Comparison of ENCODE assay signal across 1 cellular context in genomic region chr12:65670775-65671174, GRCh38.
TF ChIP-seq lines count a peak whose summit lies in the region.

No MANE protein-coding gene starts in this region.

TF ChIP-seq in K562, 482 proteins besides CTCF, POLR2A, EP300 and RAD21 (continued from another document and continues in another):
- TF ChIP-seq PBX2 (CRISPR knock-in tag; IDR thresholded peaks at IDR 0.05; ENCODE audit: low read depth) (no peak), PBX2 (tag; conservative IDR thresholded peaks at IDR 0.05; ENCODE audit: low read depth) (no peak), DIDO1 (tag; IDR thresholded peaks at IDR 0.05; ENCODE audit: low read depth) (no peak), ZHX1 (conservative IDR thresholded peaks at IDR 0.05; ENCODE audit: low read length) (no peak), PKNOX1 (IDR thresholded peaks at IDR 0.05) (peak; percentile 14; the same call in 1 of the 2 replicates), ZNF518B (CRISPR knock-in tag; IDR thresholded peaks at IDR 0.05) (no peak), ZNF384 (IDR thresholded peaks at IDR 0.05; ENCODE audit: low read depth, low read length) (peak; percentile 62; the same call in 1 of the 2 replicates), BCL6 (CRISPR knock-in tag; IDR thresholded peaks at IDR 0.05) (no peak), NFE2 (IDR thresholded peaks at IDR 0.05; ENCODE audit: low read depth) (peak; percentile 71), FOXK1 (CRISPR knock-in tag; IDR thresholded peaks at IDR 0.05; ENCODE audit: borderline replicate concordance) (no peak), ZNF124 (CRISPR knock-in tag; IDR thresholded peaks at IDR 0.05) (no peak), ID3 (CRISPR knock-in tag; IDR thresholded peaks at IDR 0.05) (no peak), ID3 (tag; IDR thresholded peaks at IDR 0.05) (no peak), TAF1 (IDR thresholded peaks at IDR 0.05; ENCODE audit: control insufficient read depth, extremely low read depth, insufficient read depth, low read length, severe bottlenecking) (no peak), ZBTB33 (CRISPR knock-in tag; IDR thresholded peaks at IDR 0.05) (no peak), PTTG1 (tag; IDR thresholded peaks at IDR 0.05; ENCODE audit: low read depth) (no peak), SMARCC2 (IDR thresholded peaks at IDR 0.05; ENCODE audit: low read depth) (no peak), ZNF644 (tag; IDR thresholded peaks at IDR 0.05; ENCODE audit: low read depth) (no peak), ATF7 (IDR thresholded peaks at IDR 0.05) (no peak), ZNF253 (CRISPR knock-in tag; conservative IDR thresholded peaks at IDR 0.05) (no peak), RBM22 (IDR thresholded peaks at IDR 0.05; ENCODE audit: low read depth, low read length, poor library complexity, severe bottlenecking) (no peak), NR1H2 (CRISPR knock-in tag; IDR thresholded peaks at IDR 0.05) (no peak), RCOR1 (IDR thresholded peaks at IDR 0.05; ENCODE audit: borderline replicate concordance in 1 of 2, low read depth in 2 of 2, low read length in 2 of 2) (peak in 1 of 2 experiments; percentile 58; a peak in 1 of 4 replicates), CBFA2T3 (IDR thresholded peaks at IDR 0.05) (peak; percentile 56), TSHZ1 (CRISPR knock-in tag; IDR thresholded peaks at IDR 0.05) (no peak), ZNF830 (CRISPR knock-in tag; IDR thresholded peaks at IDR 0.05) (no peak), CGGBP1 (CRISPR knock-in tag; IDR thresholded peaks at IDR 0.05) (no peak), MECOM (CRISPR knock-in tag; IDR thresholded peaks at IDR 0.05) (no peak), ARNT (IDR thresholded peaks at IDR 0.05) (no peak), MTA2 (IDR thresholded peaks at IDR 0.05; ENCODE audit: low read depth) (no peak), ATF2 (CRISPR knock-in tag; IDR thresholded peaks at IDR 0.05) (no peak), ARID3A (IDR thresholded peaks at IDR 0.05; ENCODE audit: borderline replicate concordance, low read depth, low read length) (0 out of 2 replicates have a peak, but pooled peaks have one; percentile 76), ARID1B (IDR thresholded peaks at IDR 0.05) (peak; percentile 61), PPARD (CRISPR knock-in tag; IDR thresholded peaks at IDR 0.05) (no peak), CTBP1 (IDR thresholded peaks at IDR 0.05; ENCODE audit: borderline replicate concordance) (peak; percentile 37), MEIS2 (IDR thresholded peaks at IDR 0.05; ENCODE audit: partially characterized antibody) (no peak), VEZF1 (CRISPR knock-in tag; IDR thresholded peaks at IDR 0.05) (no peak), ESRRA (IDR thresholded peaks at IDR 0.05; ENCODE audit: borderline replicate concordance, low read depth) (no peak)
